12 cellular contexts compared by ENCODE assay signal in the genomic region with DNA sequence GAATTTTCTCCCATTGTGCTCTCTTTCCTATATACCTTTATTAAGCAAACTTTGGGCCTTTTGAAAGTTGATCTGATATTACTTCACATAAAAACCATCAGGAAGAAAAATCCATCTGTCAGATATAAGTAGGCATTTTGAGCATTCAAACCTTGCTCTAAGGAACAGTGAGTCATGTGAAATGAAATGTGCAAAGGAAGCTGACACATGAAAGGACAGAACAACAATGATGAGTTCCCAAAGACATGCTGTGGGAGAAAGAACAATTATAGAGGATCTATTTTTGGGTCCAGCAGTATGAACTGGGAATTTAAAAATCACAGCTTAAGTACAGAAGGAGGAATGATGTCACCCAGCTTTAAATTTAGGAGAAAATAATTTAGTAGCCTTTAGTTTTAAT. TPM values are rescaled to one million over a fixed set of nuclear protein-coding genes. Genes with fewer than 3 reads are reported as not detected.
DNase-seq lines count a peak whose midpoint lies in the region; ATAC-seq, FAIRE-seq and TF ChIP-seq lines count a peak whose summit lies in the region.
"Had no signal": no experiment of that assay in that cellular context is flagged by ENCODE, and none has a peak within 500 bp of the region (broad histone marks: within the 10 kb centered on the region; RNA-seq: fewer than 3 reads in every experiment).

No MANE protein-coding gene starts in this region.

- POLR2A ChIA-PET in HCT116 (lab: Charles Lee): no interaction called here

- no peak overlapping the region for H3K4me2 ChIP-seq in HCT116 (ENCODE audit: low read length)
- peak overlapping the region; percentile 43 for H3K4me2 ChIP-seq in skeletal muscle satellite cell (ENCODE audit: low read length)

- no peak for TF ChIP-seq POLR2A in HCT116 (IDR thresholded peaks at IDR 0.05; ENCODE audit: borderline replicate concordance, extremely low read depth, insufficient read depth, insufficient read length)

- H3K9me2 ChIP-seq in HCT116 (ENCODE audit: insufficient read depth): no peaks in the 10 kb centered on the region

- BruUV-seq in HCT116 (replicated peaks; lab: Mats Ljungman, UMichigan): no TSS peak

- H3K4me1 ChIP-seq in HCT116 (ENCODE audit: control insufficient read depth in 1 of 2, insufficient read depth in 2 of 2, low read length in 2 of 2): peaks cover 0 to 4% of the 10 kb centered on the region in 2 experiments; a peak in 2 of 4 replicates
- peaks cover 24% of the 10 kb centered on the region for H3K4me1 ChIP-seq in skeletal muscle satellite cell (ENCODE audit: control insufficient read depth, insufficient read depth, low read length)
- no peaks in the 10 kb centered on the region for H3K4me1 ChIP-seq in small intestine (ENCODE audit: control insufficient read depth in 2 of 2, insufficient read depth in 1 of 2, low read depth in 1 of 2, low read length in 1 of 2)

- H4K20me1 ChIP-seq in HCT116 (ENCODE audit: insufficient read depth): no peaks in the 10 kb centered on the region

- TF ChIP-seq CTCF in HCT116 (IDR thresholded peaks at IDR 0.05 in 2 of 3, conservative IDR thresholded peaks at IDR 0.05 in 1 of 3; ENCODE audit: borderline replicate concordance in 1 of 3, insufficient read depth in 1 of 3, low read depth in 2 of 3, low read length in 2 of 3) (no peak), foreskin fibroblast (IDR thresholded peaks at IDR 0.05; ENCODE audit: low read depth, low read length) (no peak)

- RAD21 ChIA-PET in HCT116 (lab: Charles Lee; ENCODE audit: low non-redundant PET in 1 of 2, low total read pairs in 2 of 2, uncharacterized antibody in 2 of 2, unreplicated experiment in 2 of 2): no interaction called here

- H3K27ac ChIP-seq in HCT116 (ENCODE audit: low read depth, low read length) (no peak overlapping the region), small intestine (ENCODE audit: low read depth in 1 of 2, low read length in 1 of 2) (no peak overlapping the region)

- H3K4me3 ChIP-seq in HCT116 (replicated peaks in 1 of 2; ENCODE audit: low read depth in 1 of 2, low read length in 2 of 2) (no peak overlapping the region), foreskin fibroblast (ENCODE audit: low read depth in 1 of 2, low read length in 2 of 2) (no peak overlapping the region), skeletal muscle satellite cell (ENCODE audit: low read length) (no peak overlapping the region), small intestine (ENCODE audit: low read depth in 1 of 2, low read length in 2 of 2) (no peak overlapping the region)

- H3K9ac ChIP-seq in HCT116 (ENCODE audit: low read length) (no peak overlapping the region), skeletal muscle satellite cell (ENCODE audit: low read depth, low read length) (peak overlapping the region; percentile 60)

- CTCF ChIA-PET in HCT116 (lab: Charles Lee): no interaction called here

- H3K36me3 ChIP-seq in HCT116 (ENCODE audit: control insufficient read depth in 1 of 2, insufficient read depth in 2 of 2, low read length in 2 of 2): no peaks in the 10 kb centered on the region
- H3K36me3 ChIP-seq in skeletal muscle satellite cell (ENCODE audit: insufficient read depth, low read length): no peaks in the 10 kb centered on the region
- no peaks in the 10 kb centered on the region for H3K36me3 ChIP-seq in small intestine (ENCODE audit: control insufficient read depth in 2 of 2, insufficient read depth in 2 of 2, low read length in 2 of 2)

- no peaks in the 10 kb centered on the region for H3K79me2 ChIP-seq in HCT116 (ENCODE audit: insufficient read depth, low read length)

- DNase-seq in HCT116 (ENCODE audit: low read depth, low spot score) (no peak), amniotic stem cell (lab: John Stamatoyannopoulos, UW) (peak; percentile 13), foreskin fibroblast (peak; percentile 78 to 82), small intestine (no peak)
- DNase-seq in activated naive CD4-positive, alpha-beta T cell treated with Interleukin-2 at 50 U/mL for 16 hours: no peak
- DNase-seq: naive thymus-derived CD4-positive, alpha-beta T cell; NCI-H526; stimulated activated CD4-positive, alpha-beta T cell treated with anti-CD3 and anti-CD28 coated beads, Interleukin-1b, Interleukin-23, amount 100 ng/mL, for 48 hours; stimulated activated naive CD4-positive, alpha-beta T cell treated with Interleukin-2 at 50 U/mL for 16 hours had no signal

- no peak for TF ChIP-seq RAD21 in HCT116 (IDR thresholded peaks at IDR 0.05; ENCODE audit: low read depth)

- H3K27me3 ChIP-seq in HCT116 (ENCODE audit: insufficient read depth, low read length) (no peaks in the 10 kb centered on the region), skeletal muscle satellite cell (ENCODE audit: control insufficient read depth, insufficient read depth, low read length) (no peaks in the 10 kb centered on the region), small intestine (ENCODE audit: control insufficient read depth in 2 of 2, insufficient read depth in 2 of 2, low read length in 2 of 2) (no peaks in the 10 kb centered on the region)

- no peaks in the 10 kb centered on the region for H3K9me3 ChIP-seq in HCT116 (ENCODE audit: control insufficient read depth in 1 of 2, insufficient read depth in 1 of 2, low read depth in 1 of 2, low read length in 2 of 2)
- no peaks in the 10 kb centered on the region for H3K9me3 ChIP-seq in skeletal muscle satellite cell (replicated peaks; ENCODE audit: low read length)
- no peaks in the 10 kb centered on the region for H3K9me3 ChIP-seq in small intestine (ENCODE audit: control insufficient read depth, low read depth)

- no peak for FAIRE-seq in small intestine (lab: Jason Lieb, UNC)

- no peak for ATAC-seq in HCT116
- ATAC-seq in GM19397 (IDR thresholded peaks at IDR 0.05; ENCODE audit: unreplicated experiment): no peak
- ATAC-seq: activated CD4-positive, CD25-positive, alpha-beta regulatory T cell treated with anti-CD3 and anti-CD28 coated beads, Interleukin-2, amount 50 U/mL, for 24 hours; naive thymus-derived CD4-positive, alpha-beta T cell had no signal

- peak overlapping the region; percentile 37 for H2AFZ ChIP-seq in HCT116 (ENCODE audit: low read depth, low read length, poor library complexity, severe bottlenecking)

- intact Hi-C loops in HCT116 (cut with micrococcal nuclease): no loop called here

TF ChIP-seq in HCT116, 20 proteins besides CTCF, POLR2A, EP300 and RAD21:
- TF ChIP-seq SIN3A (IDR thresholded peaks at IDR 0.05; ENCODE audit: low read depth): no peak
- TF ChIP-seq EGR1 (IDR thresholded peaks at IDR 0.05; ENCODE audit: low read depth): no peak
- TF ChIP-seq, protein P1, sequence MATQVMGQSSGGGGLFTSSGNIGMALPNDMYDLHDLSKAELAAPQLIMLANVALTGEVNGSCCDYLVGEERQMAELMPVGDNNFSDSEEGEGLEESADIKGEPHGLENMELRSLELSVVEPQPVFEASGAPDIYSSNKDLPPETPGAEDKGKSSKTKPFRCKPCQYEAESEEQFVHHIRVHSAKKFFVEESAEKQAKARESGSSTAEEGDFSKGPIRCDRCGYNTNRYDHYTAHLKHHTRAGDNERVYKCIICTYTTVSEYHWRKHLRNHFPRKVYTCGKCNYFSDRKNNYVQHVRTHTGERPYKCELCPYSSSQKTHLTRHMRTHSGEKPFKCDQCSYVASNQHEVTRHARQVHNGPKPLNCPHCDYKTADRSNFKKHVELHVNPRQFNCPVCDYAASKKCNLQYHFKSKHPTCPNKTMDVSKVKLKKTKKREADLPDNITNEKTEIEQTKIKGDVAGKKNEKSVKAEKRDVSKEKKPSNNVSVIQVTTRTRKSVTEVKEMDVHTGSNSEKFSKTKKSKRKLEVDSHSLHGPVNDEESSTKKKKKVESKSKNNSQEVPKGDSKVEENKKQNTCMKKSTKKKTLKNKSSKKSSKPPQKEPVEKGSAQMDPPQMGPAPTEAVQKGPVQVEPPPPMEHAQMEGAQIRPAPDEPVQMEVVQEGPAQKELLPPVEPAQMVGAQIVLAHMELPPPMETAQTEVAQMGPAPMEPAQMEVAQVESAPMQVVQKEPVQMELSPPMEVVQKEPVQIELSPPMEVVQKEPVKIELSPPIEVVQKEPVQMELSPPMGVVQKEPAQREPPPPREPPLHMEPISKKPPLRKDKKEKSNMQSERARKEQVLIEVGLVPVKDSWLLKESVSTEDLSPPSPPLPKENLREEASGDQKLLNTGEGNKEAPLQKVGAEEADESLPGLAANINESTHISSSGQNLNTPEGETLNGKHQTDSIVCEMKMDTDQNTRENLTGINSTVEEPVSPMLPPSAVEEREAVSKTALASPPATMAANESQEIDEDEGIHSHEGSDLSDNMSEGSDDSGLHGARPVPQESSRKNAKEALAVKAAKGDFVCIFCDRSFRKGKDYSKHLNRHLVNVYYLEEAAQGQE (IDR thresholded peaks at IDR 0.05; ENCODE audit: low read depth): no peak
- no peak for TF ChIP-seq EZH2 (IDR thresholded peaks at IDR 0.05)

RNA-seq across cellular contexts. Expression of a gene that starts 18.1 kb away (rescaled TPM):
- 2.3 TPM for total RNA-seq in HCT116 (2021; ENCODE audit: unreplicated experiment)
- 0.16 and 0.87 TPM in 2 replicates for polyA plus RNA-seq in HCT116 (2012)
- total RNA-seq in skeletal muscle satellite cell (2012; rRNA removed): 2.8 and 3.7 TPM in 2 replicates
- 10 to 100 TPM in 1 of 3 donors, under 1 TPM in 2; 0.22 to 12.1 (median 0.27) TPM for polyA plus RNA-seq in small intestine

Comparison
In these comparisons a context has a peak if more than half of its experiments do, and no peak if none do; other contexts are left out.
1. DNase-seq: peak in amniotic stem cell (single experiment) and foreskin fibroblast (2 of 2); none in HCT116 (single experiment), small intestine (single experiment) and activated naive CD4-positive, alpha-beta T cell treated with Interleukin-2 at 50 U/mL for 16 hours (single experiment).